ENCODE assay signal across 11 cellular contexts in genomic region chr20:10669843-10670446, GRCh38. TPM values are rescaled to one million over a fixed set of nuclear protein-coding genes. Genes with fewer than 3 reads are reported as not detected.
A peak's percentile ranks its signal among the peaks of the same experiment; 100 is the strongest.
DNase-seq lines count a peak whose midpoint lies in the region; ATAC-seq, FAIRE-seq and TF ChIP-seq lines count a peak whose summit lies in the region.
"Had no signal": no experiment of that assay in that cellular context is flagged by ENCODE, and none has a peak within 500 bp of the region (broad histone marks: within the 10 kb centered on the region; RNA-seq: fewer than 3 reads in every experiment).

No MANE protein-coding gene starts in this region.

- H3K36me3 Mint-ChIP-seq in Calu3 (ENCODE audit: insufficient read depth, unreplicated experiment): peaks cover 98% of the 10 kb centered on the region

- no peaks in the 10 kb centered on the region for H3K27me3 Mint-ChIP-seq in Calu3 (ENCODE audit: unreplicated experiment)

- H3K4me3 ChIP-seq in SJCRH30 (peak overlapping the region; percentile 72; the same call in 1 of the 2 replicates), fibroblast of pulmonary artery (replicated peaks; ENCODE audit: low read depth, low read length) (peak overlapping the region; percentile 95), prostate gland (peak overlapping the region; percentile 86 to 91), MG63 (no peak overlapping the region), small intestine (ENCODE audit: low read depth in 1 of 2, low read length in 2 of 2) (no peak overlapping the region)

- CTCF ChIA-PET in Calu3 (lab: Charles Lee): interaction anchor here (1.8 kb wide), 1 partner anchor 692 kb away, joined by 6 read pairs; no protein-coding TSS in a partner anchor

- H3K27ac ChIP-seq in SJCRH30 (no peak overlapping the region), prostate gland (peak overlapping the region; percentile 99 to 100), small intestine (ENCODE audit: low read depth in 1 of 2, low read length in 1 of 2) (peak overlapping the region in 1 of 2 donors; percentile 29)

- no peaks in the 10 kb centered on the region for H3K36me3 ChIP-seq in SJCRH30
- H3K36me3 ChIP-seq in prostate gland: no peaks in the 10 kb centered on the region
- no peaks in the 10 kb centered on the region; the same call in none of the 2 replicates for H3K36me3 ChIP-seq in MG63
- H3K36me3 ChIP-seq in small intestine (ENCODE audit: control insufficient read depth in 2 of 2, insufficient read depth in 2 of 2, low read length in 2 of 2): peaks cover 0 to 4% of the 10 kb centered on the region in 2 donors

- H3K4me1 Mint-ChIP-seq in Calu3 (ENCODE audit: low read depth, unreplicated experiment): peaks cover 16% of the 10 kb centered on the region

- H3K9me3 ChIP-seq in SJCRH30 (replicated peaks) (no peaks in the 10 kb centered on the region), prostate gland (no peaks in the 10 kb centered on the region), MG63 (no peaks in the 10 kb centered on the region), small intestine (ENCODE audit: control insufficient read depth, low read depth) (no peaks in the 10 kb centered on the region)

- TF ChIP-seq CTCF in Calu3 (IDR thresholded peaks at IDR 0.05; ENCODE audit: unreplicated experiment): no peak
- TF ChIP-seq CTCF in fibroblast of pulmonary artery (IDR thresholded peaks at IDR 0.05; ENCODE audit: low read length, missing control alignments): no peak
- no peak for TF ChIP-seq CTCF in prostate gland (IDR thresholded peaks at IDR 0.05)

- no peaks in the 10 kb centered on the region for H3K9me3 Mint-ChIP-seq in Calu3 (ENCODE audit: low read depth, unreplicated experiment)
- H3K9me3 Mint-ChIP-seq: central memory CD8-positive, alpha-beta T cell had no signal

- TF ChIP-seq POLR2A in prostate gland (IDR thresholded peaks at IDR 0.05): no peak

- DNase-seq in Calu3 (no peak), SJCRH30 (no peak), fibroblast of pulmonary artery (ENCODE audit: low read depth) (no peak), prostate gland (ENCODE audit: low spot score) (no peak), COR-L47 (lab: John Stamatoyannopoulos, UW) (no peak), MG63 (no peak), small intestine (no peak)
- DNase-seq: NCI-H2081 treated with DMSO at 0.1 percent for 48 hours had no signal

- peak overlapping the region; percentile 92 for H3K27ac Mint-ChIP-seq in Calu3 (ENCODE audit: unreplicated experiment)

- no peak for ATAC-seq in HG02852 (IDR thresholded peaks at IDR 0.05; ENCODE audit: unreplicated experiment)

- peak overlapping the region; percentile 82 for H3K4me3 Mint-ChIP-seq in Calu3 (ENCODE audit: low read depth, unreplicated experiment)
- H3K4me3 Mint-ChIP-seq: central memory CD8-positive, alpha-beta T cell had no signal

- WGBS in prostate gland: 21% methylated on average over 6 of the region's 6 CpGs
- 43 to 49% (median 49%) methylated on average over 6 of the region's 6 CpGs for WGBS in small intestine, 3 donors

- BruUV-seq in Calu3 (replicated peaks; lab: Mats Ljungman, UMichigan): no TSS peak

- peaks cover 4% of the 10 kb centered on the region; the same call in 1 of the 2 replicates for H3K4me1 ChIP-seq in SJCRH30
- peaks cover 23% of the 10 kb centered on the region for H3K4me1 ChIP-seq in prostate gland (replicated peaks)
- H3K4me1 ChIP-seq in small intestine (ENCODE audit: control insufficient read depth in 2 of 2, insufficient read depth in 1 of 2, low read depth in 1 of 2, low read length in 1 of 2): peaks cover 2 to 9% of the 10 kb centered on the region in 2 donors

- H3K27me3 ChIP-seq in SJCRH30 (no peaks in the 10 kb centered on the region), prostate gland (replicated peaks; ENCODE audit: insufficient read depth) (no peaks in the 10 kb centered on the region), MG63 (no peaks in the 10 kb centered on the region), small intestine (ENCODE audit: control insufficient read depth in 2 of 2, insufficient read depth in 2 of 2, low read length in 2 of 2) (no peaks in the 10 kb centered on the region)

- intact Hi-C loops in Calu3 (cut with micrococcal nuclease; ENCODE audit: unreplicated experiment): loop anchor here (5.0 to 10.0 kb wide), 4 partner anchors 115 to 875 kb away; no protein-coding TSS in a partner anchor
- intact Hi-C loops in prostate gland (cut with DNase I): loop anchor here (5.0 to 10.0 kb wide), 3 partner anchors 163 to 535 kb away; no protein-coding TSS in a partner anchor

- no peak for FAIRE-seq in small intestine (lab: Jason Lieb, UNC)
- FAIRE-seq: H54 had no signal

RNA-seq across cellular contexts. Expression of gene JAG1, which starts 3.9 kb away (rescaled TPM):
- total RNA-seq in Calu3 (2022) (156 and 245 TPM in 2 replicates), prostate gland (10 to 100 TPM; 46.5 to 72.3 TPM)
- 8.8 TPM in 2 replicates for total RNA-seq in SJCRH30 (2014; rRNA removed; shearing (Covaris generic))
- 5.3 and 8.2 TPM in 2 replicates for total RNA-seq in MG63 (2014; rRNA removed; shearing (Covaris generic); ENCODE audit: low replicate concordance)
- polyA plus RNA-seq in small intestine: 10 to 100 TPM in 2 of 3 donors, 1 to 10 TPM in 1; 6.3 to 18.7 (median 12.7) TPM

Comparison
In these comparisons a context has a peak if more than half of its experiments do, and no peak if none do; other contexts are left out.
1. H3K4me3 ChIP-seq: peak in SJCRH30 (single experiment), fibroblast of pulmonary artery (single experiment) and prostate gland (2 of 2); none in MG63 (single experiment) and small intestine (0 of 2).